In genomic region chr10:24272374-24272773, GRCh38 we compare ENCODE assay signal across 17 cellular contexts.
DNase-seq lines count a peak whose midpoint lies in the region; ATAC-seq and TF ChIP-seq lines count a peak whose summit lies in the region.
"Had no signal": no experiment of that assay in that cellular context is flagged by ENCODE, and none has a peak within 500 bp of the region (broad histone marks: within the 10 kb centered on the region; RNA-seq: fewer than 3 reads in every experiment).

No MANE protein-coding gene starts in this region.

- H3K4me3 Mint-ChIP-seq in endodermal cell = no peak overlapping the region
- H3K4me3 Mint-ChIP-seq in activated CD8-positive, alpha-beta T cell treated with anti-CD3 and anti-CD28 coated beads for 36 hours = no peak overlapping the region

- H3K4me3 ChIP-seq in left lung (no peak overlapping the region), gastrocnemius medialis (no peak overlapping the region), sigmoid colon (no peak overlapping the region), endodermal cell (ENCODE audit: low read length) (no peak overlapping the region)
- H3K4me3 ChIP-seq: SJCRH30 had no signal

- in situ Hi-C loops in gastrocnemius medialis (cut with MboI; ENCODE audit: low sequenced_read_pairs in 4 of 4) = no loop called here

- H3K27me3 ChIP-seq in left lung (no peaks in the 10 kb centered on the region), gastrocnemius medialis (no peaks in the 10 kb centered on the region), sigmoid colon (no peaks in the 10 kb centered on the region), endodermal cell (ENCODE audit: control insufficient read depth, insufficient read depth, low read length, poor library complexity, severe bottlenecking) (no peaks in the 10 kb centered on the region)
- H3K27me3 ChIP-seq: SJCRH30 had no signal

- TF ChIP-seq POLR2A in gastrocnemius medialis (IDR thresholded peaks at IDR 0.05) = no peak
- no peak for TF ChIP-seq POLR2A in sigmoid colon (IDR thresholded peaks at IDR 0.05)

- peaks cover 14% of the 10 kb centered on the region for H3K36me3 Mint-ChIP-seq in endodermal cell (ENCODE audit: low read depth)
- H3K36me3 Mint-ChIP-seq in activated CD8-positive, alpha-beta T cell treated with anti-CD3 and anti-CD28 coated beads for 36 hours (ENCODE audit: low read depth) = no peaks in the 10 kb centered on the region

- no peaks in the 10 kb centered on the region for H3K27me3 Mint-ChIP-seq in endodermal cell (ENCODE audit: insufficient read depth)
- no peaks in the 10 kb centered on the region for H3K27me3 Mint-ChIP-seq in activated CD8-positive, alpha-beta T cell treated with anti-CD3 and anti-CD28 coated beads for 36 hours

- H3K36me3 ChIP-seq in left lung (no peaks in the 10 kb centered on the region), gastrocnemius medialis (no peaks in the 10 kb centered on the region), sigmoid colon (no peaks in the 10 kb centered on the region), endodermal cell (ENCODE audit: control insufficient read depth, insufficient read depth, low read length) (peaks cover 7% of the 10 kb centered on the region)

- 89 to 91% methylated on average over 7 of the region's 7 CpGs for WGBS in sigmoid colon, 2 donors
- 89 to 100% methylated on average over 6 to 7 of the region's 7 CpGs for WGBS in endodermal cell (ENCODE audit: insufficient coverage in 1 of 2, insufficient read length in 1 of 2), 2 experiments

- no peak overlapping the region for H3K27ac Mint-ChIP-seq in endodermal cell
- no peak overlapping the region for H3K27ac Mint-ChIP-seq in activated CD8-positive, alpha-beta T cell treated with anti-CD3 and anti-CD28 coated beads for 36 hours

- H3K4me1 ChIP-seq in left lung = no peaks in the 10 kb centered on the region
- H3K4me1 ChIP-seq in gastrocnemius medialis = peaks cover 24 to 25% of the 10 kb centered on the region in 2 donors
- peaks cover 0 to 3% (median 0%) of the 10 kb centered on the region in 4 donors for H3K4me1 ChIP-seq in sigmoid colon
- H3K4me1 ChIP-seq in endodermal cell (ENCODE audit: control insufficient read depth, insufficient read depth, low read length) = no peaks in the 10 kb centered on the region

- no peak overlapping the region for H3K27ac ChIP-seq in left lung
- H3K27ac ChIP-seq in gastrocnemius medialis = peak overlapping the region; percentile 82 to 87 (median 86)
- no peak overlapping the region for H3K27ac ChIP-seq in sigmoid colon
- no peak overlapping the region for H3K27ac ChIP-seq in endodermal cell (ENCODE audit: low read depth, low read length)
- H3K27ac ChIP-seq: HL-60, RWPE1, SJCRH30 had no signal

- TF ChIP-seq EP300 in sigmoid colon (IDR thresholded peaks at IDR 0.05) = no peak

- POLR2A ChIA-PET in activated CD8-positive, alpha-beta T cell treated with anti-CD3 and anti-CD28 coated beads for 36 hours (lab: Charles Lee) = no interaction called here

- H3K9me3 ChIP-seq in left lung = peaks cover 0 to 3% of the 10 kb centered on the region in 2 donors
- no peaks in the 10 kb centered on the region for H3K9me3 ChIP-seq in gastrocnemius medialis
- H3K9me3 ChIP-seq in sigmoid colon = no peaks in the 10 kb centered on the region
- H3K9me3 ChIP-seq in endodermal cell (ENCODE audit: control insufficient read depth, low read length) = no peaks in the 10 kb centered on the region
- H3K9me3 ChIP-seq: SJCRH30 had no signal

- no peak overlapping the region for H3K9ac ChIP-seq in endodermal cell (ENCODE audit: extremely low read depth, low read length, poor library complexity, severe bottlenecking)

- DNase-seq in ELR (ENCODE audit: low read depth) (peak; percentile 37), left lung (no peak), gastrocnemius medialis (no peak), sigmoid colon (no peak), endodermal cell (no peak)
- DNase-seq in activated CD8-positive, alpha-beta T cell treated with anti-CD3 and anti-CD28 coated beads for 36 hours = no peak
- DNase-seq: DMS53, KBM-7, NCI-H1417 treated with DMSO at 0.1 percent for 48 hours, NCI-H1930, NCI-H69, OCI-M1, SJCRH30 had no signal

- no peaks in the 10 kb centered on the region for H3K4me1 Mint-ChIP-seq in endodermal cell
- no peaks in the 10 kb centered on the region for H3K4me1 Mint-ChIP-seq in activated CD8-positive, alpha-beta T cell treated with anti-CD3 and anti-CD28 coated beads for 36 hours (ENCODE audit: low read depth)

- no peak for TF ChIP-seq CTCF in left lung (IDR thresholded peaks at IDR 0.05)
- TF ChIP-seq CTCF in gastrocnemius medialis (IDR thresholded peaks at IDR 0.05 in 4 of 5, conservative IDR thresholded peaks at IDR 0.05 in 1 of 5) = no peak
- TF ChIP-seq CTCF in sigmoid colon (IDR thresholded peaks at IDR 0.05) = no peak
- TF ChIP-seq CTCF in endodermal cell (conservative IDR thresholded peaks at IDR 0.05) = no peak
- TF ChIP-seq CTCF in activated CD8-positive, alpha-beta T cell treated with anti-CD3 and anti-CD28 coated beads for 36 hours (IDR thresholded peaks at IDR 0.05) = no peak

- no peaks in the 10 kb centered on the region for H3K9me3 Mint-ChIP-seq in endodermal cell
- H3K9me3 Mint-ChIP-seq in activated CD8-positive, alpha-beta T cell treated with anti-CD3 and anti-CD28 coated beads for 36 hours = peaks cover 2% of the 10 kb centered on the region

- CTCF ChIA-PET in activated CD8-positive, alpha-beta T cell treated with anti-CD3 and anti-CD28 coated beads for 36 hours (lab: Charles Lee) = no interaction called here

- ATAC-seq in SK-N-SH treated with all-trans-retinoic acid at 6 μM for 48 hours = peak; percentile 92
- peak; percentile 33 for ATAC-seq in left lung
- no peak for ATAC-seq in gastrocnemius medialis
- ATAC-seq in activated CD8-positive, alpha-beta T cell treated with anti-CD3 and anti-CD28 coated beads for 36 hours = no peak
- ATAC-seq: HCT116 had no signal

- intact Hi-C loops in left lung (cut with DNase I) (no loop called here), gastrocnemius medialis (cut with DNase I; ENCODE audit: low total_unique reads) (no loop called here), sigmoid colon (cut with DNase I) (no loop called here)
- intact Hi-C loops in activated CD8-positive, alpha-beta T cell treated with anti-CD3 and anti-CD28 coated beads for 36 hours (cut with micrococcal nuclease) = no loop called here

TF ChIP-seq in SK-N-SH treated with all-trans-retinoic acid at 6 μM for 48 hours, 23 proteins besides CTCF, POLR2A, EP300 and RAD21:
- TF ChIP-seq ISL1 (CRISPR knock-in tag; IDR thresholded peaks at IDR 0.05) (peak; percentile 25; the same call in 1 of the 2 replicates), CSDC2 (CRISPR knock-in tag; IDR thresholded peaks at IDR 0.05) (no peak)

Comparison
In these comparisons a context has a peak if more than half of its experiments do, and no peak if none do; other contexts are left out.
1. ATAC-seq: peak in SK-N-SH treated with all-trans-retinoic acid at 6 μM for 48 hours (single experiment) and left lung (single experiment); none in gastrocnemius medialis (0 of 2) and activated CD8-positive, alpha-beta T cell treated with anti-CD3 and anti-CD28 coated beads for 36 hours (single experiment).
2. H3K27ac ChIP-seq: peak in gastrocnemius medialis (4 of 4); none in left lung (0 of 2), sigmoid colon (0 of 4) and endodermal cell (single experiment).